ENCODE assay signal across 15 cellular contexts in genomic region chr11:47244664-47245350, GRCh38. TPM values are rescaled to one million over a fixed set of nuclear protein-coding genes. Genes with fewer than 3 reads are reported as not detected.
A peak's percentile ranks its signal among the peaks of the same experiment; 100 is the strongest.
DNase-seq lines count a peak whose midpoint lies in the region; ATAC-seq and TF ChIP-seq lines count a peak whose summit lies in the region.
"Had no signal": no experiment of that assay in that cellular context is flagged by ENCODE, and none has a peak within 500 bp of the region (broad histone marks: within the 10 kb centered on the region; RNA-seq: fewer than 3 reads in every experiment).

No MANE protein-coding gene starts in this region.

- H3K9me3 ChIP-seq in mucosa of rectum (ENCODE audit: control insufficient read depth in 2 of 2, low read length in 2 of 2): no peaks in the 10 kb centered on the region
- no peaks in the 10 kb centered on the region for H3K9me3 ChIP-seq in ovary
- H3K9me3 ChIP-seq: gastrocnemius medialis, stomach had no signal

- H3K27me3 Mint-ChIP-seq in activated T-helper 17 cell treated with anti-CD3 and anti-CD28 coated beads, Interleukin-2, amount 50 U/mL, for 72 hours: no peaks in the 10 kb centered on the region
- H3K27me3 Mint-ChIP-seq in immature natural killer cell (ENCODE audit: low read depth in 3 of 3): no peaks in the 10 kb centered on the region

- H3K27ac ChIP-seq in mucosa of rectum (ENCODE audit: low read depth in 2 of 2, low read length in 2 of 2) (peak overlapping the region; percentile 1 to 46), ovary (no peak overlapping the region)
- H3K27ac ChIP-seq: gastrocnemius medialis had no signal

- no peak overlapping the region for H3K9ac ChIP-seq in mucosa of rectum (ENCODE audit: low read depth in 1 of 2, low read length in 2 of 2)

- H3K4me1 ChIP-seq in mucosa of rectum (ENCODE audit: control insufficient read depth in 2 of 2, insufficient read depth in 2 of 2, low read length in 2 of 2) (peaks cover 16 to 17% of the 10 kb centered on the region in 2 donors), ovary (ENCODE audit: insufficient read depth) (peaks cover 11% of the 10 kb centered on the region)

- peak overlapping the region; percentile 84 for H3K27ac Mint-ChIP-seq in activated T-helper 17 cell treated with anti-CD3 and anti-CD28 coated beads, Interleukin-2, amount 50 U/mL, for 72 hours
- H3K27ac Mint-ChIP-seq in immature natural killer cell: no peak overlapping the region

- ATAC-seq in activated T-helper 17 cell treated with anti-CD3 and anti-CD28 coated beads, Interleukin-2, amount 50 U/mL, for 72 hours (replicated peaks): no peak
- ATAC-seq: gastrocnemius medialis had no signal

- DNase-seq in H7: peak; percentile 18
- DNase-seq in immature natural killer cell: no peak
- DNase-seq in ovary: no peak
- no peak for DNase-seq in GM19238 (ENCODE audit: insufficient read length, low spot score)
- DNase-seq: activated CD4-positive, alpha-beta T cell treated with anti-CD3 and anti-CD28 coated beads, Interleukin-2, amount 50 U/mL, for 4 hours; AML-193; amniotic stem cell; gastrocnemius medialis; Kasumi-1; NCI-H146; NCI-H446; stomach had no signal

- TF ChIP-seq CTCF in ovary (IDR thresholded peaks at IDR 0.05): no peak

- H3K27me3 ChIP-seq in H7 (ENCODE audit: control insufficient read depth, insufficient read depth, low read length) (no peaks in the 10 kb centered on the region), mucosa of rectum (ENCODE audit: control insufficient read depth in 2 of 2, insufficient read depth in 2 of 2, low read length in 2 of 2) (no peaks in the 10 kb centered on the region), ovary (no peaks in the 10 kb centered on the region)
- H3K27me3 ChIP-seq: gastrocnemius medialis, stomach had no signal

- TF ChIP-seq POLR2A in ovary (IDR thresholded peaks at IDR 0.05): no peak

- H3K9me3 Mint-ChIP-seq in activated T-helper 17 cell treated with anti-CD3 and anti-CD28 coated beads, Interleukin-2, amount 50 U/mL, for 72 hours: no peaks in the 10 kb centered on the region
- H3K9me3 Mint-ChIP-seq in immature natural killer cell: no peaks in the 10 kb centered on the region

- peaks cover 75% of the 10 kb centered on the region for H3K36me3 Mint-ChIP-seq in activated T-helper 17 cell treated with anti-CD3 and anti-CD28 coated beads, Interleukin-2, amount 50 U/mL, for 72 hours (ENCODE audit: low read depth)
- H3K36me3 Mint-ChIP-seq in immature natural killer cell: peaks cover 10 to 33% (median 23%) of the 10 kb centered on the region in 3 donors

- H3K36me3 ChIP-seq in H7 (replicated peaks; ENCODE audit: control insufficient read depth, insufficient read depth, low read length) (peaks cover 22% of the 10 kb centered on the region), mucosa of rectum (ENCODE audit: control insufficient read depth in 2 of 2, insufficient read depth in 2 of 2, low read length in 2 of 2) (peaks cover 41 to 50% of the 10 kb centered on the region in 2 donors), ovary (no peaks in the 10 kb centered on the region)

- 89 to 92% (median 90%) methylated on average over 20 of the region's 20 CpGs for WGBS in ovary, 3 donors

- TF ChIP-seq EP300 in ovary (IDR thresholded peaks at IDR 0.05): no peak

- peaks cover 14% of the 10 kb centered on the region for H3K4me1 Mint-ChIP-seq in activated T-helper 17 cell treated with anti-CD3 and anti-CD28 coated beads, Interleukin-2, amount 50 U/mL, for 72 hours
- peaks cover 24 to 30% of the 10 kb centered on the region in 2 donors for H3K4me1 Mint-ChIP-seq in immature natural killer cell

- H3K4me3 Mint-ChIP-seq in activated T-helper 17 cell treated with anti-CD3 and anti-CD28 coated beads, Interleukin-2, amount 50 U/mL, for 72 hours: no peak overlapping the region
- no peak overlapping the region for H3K4me3 Mint-ChIP-seq in immature natural killer cell

- H3K4me3 ChIP-seq in H7 (ENCODE audit: insufficient read depth, low read depth, low read length): no peak overlapping the region
- H3K4me3 ChIP-seq in mucosa of rectum (ENCODE audit: low read length in 2 of 2): no peak overlapping the region
- H3K4me3 ChIP-seq in ovary: no peak overlapping the region
- H3K4me3 ChIP-seq: gastrocnemius medialis, skin epidermis, stomach had no signal

- intact Hi-C loops in ovary (cut with DNase I): no loop called here

RNA-seq across cellular contexts. Expression of gene ACP2, which starts 3.8 kb away (rescaled TPM):
- total RNA-seq in H7 (2014; rRNA removed; shearing (Covaris generic)): 24.2 and 25.5 TPM in 2 replicates
- 10 to 100 TPM; 11.1 to 14.8 TPM for total RNA-seq in activated T-helper 17 cell treated with anti-CD3 and anti-CD28 coated beads, Interleukin-2, amount 50 U/mL, for 72 hours
- 10 to 100 TPM in 2 of 3 donors, 1 to 10 TPM in 1; 6.6 to 20.1 (median 19.2) TPM for polyA plus RNA-seq in immature natural killer cell
- 10 to 100 TPM; 15.1 to 25.5 (median 18.7) TPM for total RNA-seq in ovary
- 10 to 100 TPM; 14.7 to 20.1 TPM for polyA plus RNA-seq in ovary

RNA-seq across cellular contexts. Expression of gene NR1H3, which starts 13.0 kb away (rescaled TPM):
- total RNA-seq in H7 (2014; rRNA removed; shearing (Covaris generic)): 22.4 and 25.4 TPM in 2 replicates
- 10 to 100 TPM in 1 of 2 donors, 1 to 10 TPM in 1; 7.5 to 12.4 TPM for total RNA-seq in activated T-helper 17 cell treated with anti-CD3 and anti-CD28 coated beads, Interleukin-2, amount 50 U/mL, for 72 hours
- polyA plus RNA-seq in immature natural killer cell (10 to 100 TPM; 14.8 to 20.3 (median 19.8) TPM), ovary (10 to 100 TPM; 18.0 to 27.0 TPM)
- total RNA-seq in ovary: 10 to 100 TPM; 19.4 to 39.7 (median 29.0) TPM

RNA-seq across cellular contexts. Expression of gene MADD, which starts 25.1 kb away (rescaled TPM):
- total RNA-seq in H7 (2014; rRNA removed; shearing (Covaris generic)): 21.3 and 22.7 TPM in 2 replicates
- 100 to 1,000 TPM in 1 of 2 donors, 10 to 100 TPM in 1; 60.1 to 112 TPM for total RNA-seq in activated T-helper 17 cell treated with anti-CD3 and anti-CD28 coated beads, Interleukin-2, amount 50 U/mL, for 72 hours
- polyA plus RNA-seq in immature natural killer cell (10 to 100 TPM; 14.7 to 42.7 (median 19.3) TPM), ovary (10 to 100 TPM; 20.3 to 35.4 TPM)
- total RNA-seq in ovary: 10 to 100 TPM; 29.7 to 53.5 (median 40.1) TPM

RNA-seq across cellular contexts. Expression of gene DDB2, which starts 30.0 kb away (rescaled TPM):
- total RNA-seq in H7 (2014; rRNA removed; shearing (Covaris generic)): 13.9 and 23.7 TPM in 2 replicates
- total RNA-seq in activated T-helper 17 cell treated with anti-CD3 and anti-CD28 coated beads, Interleukin-2, amount 50 U/mL, for 72 hours: 100 to 1,000 TPM; 202 to 335 TPM
- polyA plus RNA-seq in immature natural killer cell (10 to 100 TPM; 27.4 to 39.3 (median 35.4) TPM), ovary (10 to 100 TPM; 21.1 to 40.6 TPM)
- total RNA-seq in ovary: 10 to 100 TPM; 20.0 to 34.7 (median 25.8) TPM

RNA-seq across cellular contexts. Expression of gene PACSIN3, which starts 58.6 kb away (rescaled TPM):
- total RNA-seq in H7 (2014; rRNA removed; shearing (Covaris generic)): 67.6 and 76.2 TPM in 2 replicates
- 1 to 10 TPM; 3.2 to 3.5 TPM for total RNA-seq in activated T-helper 17 cell treated with anti-CD3 and anti-CD28 coated beads, Interleukin-2, amount 50 U/mL, for 72 hours
- under 1 TPM in 1 of 3 donors, not detected in 2; 0.48 TPM for polyA plus RNA-seq in immature natural killer cell
- total RNA-seq in ovary: 10 to 100 TPM; 26.1 to 69.8 (median 40.8) TPM
- 10 to 100 TPM in 1 of 2 donors, 1 to 10 TPM in 1; 2.9 to 25.7 TPM for polyA plus RNA-seq in ovary

Comparison
In these comparisons a context has a peak if more than half of its experiments do, and no peak if none do; other contexts are left out.
1. H3K27ac ChIP-seq: peak in mucosa of rectum (2 of 2); none in ovary (0 of 2).